In the genomic region with DNA sequence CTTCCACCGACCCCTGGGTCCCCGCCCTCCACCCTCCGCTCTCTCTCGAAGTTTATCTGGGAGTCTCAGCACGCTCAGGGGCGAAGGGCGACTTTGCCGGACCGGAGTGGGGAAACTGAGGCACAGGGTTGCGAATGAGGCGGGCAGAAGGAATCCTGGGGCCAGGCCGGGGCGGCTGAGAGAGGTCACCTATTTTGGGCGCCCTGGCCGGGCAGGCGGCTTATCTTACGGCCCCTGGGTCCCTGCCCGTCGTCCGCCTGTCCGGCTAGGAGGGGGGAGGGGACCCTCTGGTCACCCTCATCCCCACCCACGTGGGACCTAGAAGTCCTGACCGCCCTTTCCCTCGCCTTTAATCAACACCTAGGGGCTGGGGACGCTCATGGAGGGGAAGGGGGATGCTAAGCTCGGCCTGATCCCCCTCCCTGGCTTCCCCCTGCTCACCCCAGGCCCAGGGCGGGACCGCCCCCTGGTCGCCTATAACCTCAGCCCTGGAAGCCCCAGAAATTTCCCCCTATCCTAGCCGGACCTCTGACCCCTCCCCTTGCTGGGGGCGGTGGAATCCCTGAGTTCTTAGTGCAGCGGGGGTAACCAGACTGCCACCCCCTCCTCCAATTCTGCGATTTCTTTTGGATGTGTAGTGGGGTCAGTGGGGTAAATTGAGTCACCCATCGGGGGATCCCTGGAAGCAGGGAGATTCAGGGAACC, we compare ENCODE assay signal across 5 cellular contexts. TPM values are rescaled to one million over a fixed set of nuclear protein-coding genes. Genes with fewer than 3 reads are reported as not detected.
DNase-seq lines count a peak whose midpoint lies in the region; TF ChIP-seq lines count a peak whose summit lies in the region.

No MANE protein-coding gene starts in this region.

- peak overlapping the region; percentile 62 for H3K9ac ChIP-seq in KMS-11
- peak overlapping the region; percentile 80 for H3K9ac ChIP-seq in muscle layer of colon (ENCODE audit: low read length)

- no peak overlapping the region for H3K27ac ChIP-seq in KMS-11
- H3K27ac ChIP-seq in adrenal gland: peak overlapping the region in 4 of 5 donors; percentile 30 to 92 (median 66)
- H3K27ac ChIP-seq in muscle layer of colon (ENCODE audit: low read depth, low read length): peak overlapping the region; percentile 92

- TF ChIP-seq CTCF in KMS-11 (conservative IDR thresholded peaks at IDR 0.05; ENCODE audit: low read depth, low read length) (no peak), adrenal gland (IDR thresholded peaks at IDR 0.05) (no peak)

- no peaks in the 10 kb centered on the region for H3K36me3 ChIP-seq in KMS-11 (ENCODE audit: insufficient read depth)
- peaks cover 0 to 15% of the 10 kb centered on the region in 2 donors for H3K36me3 ChIP-seq in adrenal gland (replicated peaks in 1 of 2)
- peaks cover 16% of the 10 kb centered on the region for H3K36me3 ChIP-seq in muscle layer of colon (ENCODE audit: insufficient read depth, low read length)

- peak overlapping the region; percentile 49 for H2AFZ ChIP-seq in KMS-11 (ENCODE audit: low read depth)

- intact Hi-C loops in adrenal gland (cut with DNase I): loop anchor here in 1 of 2 donors (10.0 kb wide), 2 partner anchors 125 to 215 kb away; no protein-coding TSS in a partner anchor

- peaks cover 3% of the 10 kb centered on the region; the same call in 1 of the 2 replicates for H3K79me2 ChIP-seq in KMS-11 (ENCODE audit: insufficient read depth, low read depth)

- H3K4me2 ChIP-seq in KMS-11: peak overlapping the region; percentile 96

- TF ChIP-seq POLR2A in adrenal gland (IDR thresholded peaks at IDR 0.05): peak in 1 of 2 donors; percentile 0

- WGBS in adrenal gland, 4 donors: 0 to 1% (median 0%) methylated on average over 12 to 34 of the region's 34 CpGs

- DNase-seq in adrenal gland: peak in 6 of 7 donors; percentile 58 to 71 (median 63)
- DNase-seq in putamen (ENCODE audit: low spot score): no peak
- no peak for DNase-seq in globus pallidus (ENCODE audit: low spot score)

- H3K27me3 ChIP-seq in KMS-11 (ENCODE audit: insufficient read depth, low read depth) (no peaks in the 10 kb centered on the region), adrenal gland (no peaks in the 10 kb centered on the region), muscle layer of colon (ENCODE audit: control insufficient read depth in 1 of 2, insufficient read depth in 2 of 2, low read length in 2 of 2) (no peaks in the 10 kb centered on the region)

- no peaks in the 10 kb centered on the region for H4K20me1 ChIP-seq in KMS-11 (ENCODE audit: insufficient read depth)

- H3K4me3 ChIP-seq in KMS-11 (IDR thresholded peaks at IDR 0.05; ENCODE audit: insufficient read depth, low read depth, low read length) (no peak overlapping the region), adrenal gland (peak overlapping the region; percentile 77 to 90 (median 88)), muscle layer of colon (ENCODE audit: low read depth in 1 of 2, low read length in 2 of 2) (peak overlapping the region; percentile 87 to 95)

- H3K9me3 ChIP-seq in adrenal gland (replicated peaks in 1 of 3): no peaks in the 10 kb centered on the region
- no peaks in the 10 kb centered on the region for H3K9me3 ChIP-seq in muscle layer of colon (ENCODE audit: low read length)

- H3K4me1 ChIP-seq in KMS-11 (ENCODE audit: low read depth, poor library complexity, severe bottlenecking) (peaks cover 35% of the 10 kb centered on the region), adrenal gland (replicated peaks in 1 of 2) (peaks cover 42 to 56% of the 10 kb centered on the region in 2 donors), muscle layer of colon (ENCODE audit: insufficient read depth, low read length) (peaks cover 46% of the 10 kb centered on the region)

RNA-seq across cellular contexts. Expression of gene TRIP10, which starts 0.6 kb away (rescaled TPM):
- total RNA-seq in adrenal gland: 10 to 100 TPM; 35.4 to 99.9 (median 74.8) TPM
- 100 to 1,000 TPM in 2 of 3 donors, 10 to 100 TPM in 1; 33.5 to 425 (median 228) TPM for polyA plus RNA-seq in adrenal gland

RNA-seq across cellular contexts. Expression of gene GPR108, which starts 2.7 kb away (rescaled TPM):
- total RNA-seq in adrenal gland: 100 to 1,000 TPM in 7 of 8 donors, 10 to 100 TPM in 1; 86.1 to 168 (median 123) TPM
- 100 to 1,000 TPM in 2 of 3 donors, 10 to 100 TPM in 1; 70.8 to 193 (median 189) TPM for polyA plus RNA-seq in adrenal gland

RNA-seq across cellular contexts. Expression of gene C3, which starts 19.6 kb away (rescaled TPM):
- 1,000 to 10,000 TPM; 1,565 to 5,179 (median 2,192) TPM for total RNA-seq in adrenal gland
- 1,000 to 10,000 TPM; 1,199 to 4,143 (median 3,889) TPM for polyA plus RNA-seq in adrenal gland

RNA-seq across cellular contexts. Expression of gene SH2D3A, which starts 27.2 kb away (rescaled TPM):
- 1 to 10 TPM in 1 of 8 donors, under 1 TPM in 5, not detected in 2; 0.24 to 1.7 (median 0.44) TPM for total RNA-seq in adrenal gland
- polyA plus RNA-seq in adrenal gland: under 1 TPM; 0.22 to 0.64 (median 0.40) TPM

RNA-seq across cellular contexts. Expression of gene VAV1, which starts 32.5 kb away (rescaled TPM):
- total RNA-seq in adrenal gland: 10 to 100 TPM in 4 of 8 donors, 1 to 10 TPM in 4; 4.5 to 21.1 (median 10.1) TPM
- polyA plus RNA-seq in adrenal gland: 10 to 100 TPM in 1 of 3 donors, 1 to 10 TPM in 2; 2.4 to 13.7 (median 4.7) TPM

Comparison
In these comparisons a context has a peak if more than half of its experiments do, and no peak if none do; other contexts are left out.
1. DNase-seq: peak in adrenal gland (6 of 7); none in putamen (single experiment) and globus pallidus (single experiment).